ENCODE assay signal across 10 cellular contexts in genomic region chr21:30628109-30628508, GRCh38. TPM values are rescaled to one million over a fixed set of nuclear protein-coding genes. Genes with fewer than 3 reads are reported as not detected.
"Had no signal": no experiment of that assay in that cellular context is flagged by ENCODE, and none has a peak within 500 bp of the region (broad histone marks: within the 10 kb centered on the region; RNA-seq: fewer than 3 reads in every experiment).

No MANE protein-coding gene starts in this region.

- H3K4me3 ChIP-seq: GM23248, HAP-1 had no signal

- H3K27ac Mint-ChIP-seq: H9, HFFc6 had no signal

- H3K9ac ChIP-seq: GM23248 had no signal

- H3K4me1 Mint-ChIP-seq: H9 had no signal

- DNase-seq: GM23248, GOT3, H7, H9, HCEC 1CT, HFFc6 had no signal

- H3K4me3 Mint-ChIP-seq: H9, HFFc6 had no signal

- H3K4me1 ChIP-seq: HAP-1 had no signal

- H3K36me3 ChIP-seq: HAP-1 had no signal

- H2AFZ ChIP-seq: GM23248 had no signal

- H3K27ac ChIP-seq: GM23248 had no signal

- ATAC-seq: HCT116 had no signal

- H3K9me3 ChIP-seq: HAP-1 had no signal

RNA-seq across cellular contexts. Expression of gene KRTAP20-2, which starts 6.9 kb away (rescaled TPM):
- total RNA-seq: GM23248, H1, H4, H7, H9, HFFc6 had no signal
- polyA plus RNA-seq: GM23248, H1 had no signal

RNA-seq across cellular contexts. Expression of gene KRTAP20-4, which starts 7.7 kb away (rescaled TPM):
- total RNA-seq: GM23248, H1, H4, H7, H9, HFFc6 had no signal
- polyA plus RNA-seq: GM23248, H1 had no signal

RNA-seq across cellular contexts. Expression of gene KRTAP20-1, which starts 11.9 kb away (rescaled TPM):
- total RNA-seq: GM23248, H1, H4, H7, H9, HFFc6 had no signal
- polyA plus RNA-seq: GM23248, H1 had no signal

RNA-seq across cellular contexts. Expression of gene KRTAP6-1, which starts 14.4 kb away (rescaled TPM):
- total RNA-seq: GM23248, H1, H4, H7, H9, HFFc6 had no signal
- polyA plus RNA-seq: GM23248, H1 had no signal

RNA-seq across cellular contexts. Expression of gene KRTAP20-3, which starts 14.6 kb away (rescaled TPM):
- total RNA-seq: GM23248, H1, H4, H7, H9, HFFc6 had no signal
- polyA plus RNA-seq: GM23248, H1 had no signal
